In the genomic region with DNA sequence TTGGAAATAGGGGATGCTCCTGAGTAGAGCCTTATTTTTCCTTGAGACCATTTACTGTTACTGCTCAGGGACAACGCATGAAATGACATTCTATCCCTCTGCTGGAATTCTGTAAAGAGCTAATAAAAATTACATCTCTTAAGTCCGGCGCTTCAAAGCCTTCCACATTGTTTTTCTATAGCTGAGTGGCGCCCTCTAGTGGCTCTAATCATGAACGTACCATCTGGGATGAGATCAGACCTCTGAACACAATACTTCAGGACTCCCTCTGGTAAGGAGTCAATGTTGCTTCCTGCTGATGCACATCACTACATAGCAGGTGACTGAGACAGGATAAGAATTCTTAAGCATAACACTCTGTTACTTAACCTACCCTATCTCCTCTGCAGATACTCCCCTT, we compare ENCODE assay signal across 8 cellular contexts. TPM values are rescaled to one million over a fixed set of nuclear protein-coding genes. Genes with fewer than 3 reads are reported as not detected.
DNase-seq lines count a peak whose midpoint lies in the region; ATAC-seq and TF ChIP-seq lines count a peak whose summit lies in the region.

No MANE protein-coding gene starts in this region.

- H3K4me1 ChIP-seq in KMS-11 (ENCODE audit: low read depth, poor library complexity, severe bottlenecking) (no peaks in the 10 kb centered on the region), hepatocyte (ENCODE audit: insufficient read depth) (no peaks in the 10 kb centered on the region)

- H3K9me2 ChIP-seq in hepatocyte (replicated peaks; ENCODE audit: insufficient read depth) = no peaks in the 10 kb centered on the region

- H3K4me3 ChIP-seq in KMS-11 (IDR thresholded peaks at IDR 0.05; ENCODE audit: insufficient read depth, low read depth, low read length) (no peak overlapping the region), hepatocyte (no peak overlapping the region)

- peak overlapping the region; percentile 38; the same call in 1 of the 2 replicates for H2AFZ ChIP-seq in KMS-11 (ENCODE audit: low read depth)
- no peak overlapping the region for H2AFZ ChIP-seq in hepatocyte

- ATAC-seq in GM21576 (IDR thresholded peaks at IDR 0.05; ENCODE audit: unreplicated experiment) = peak; percentile 98
- no peak for ATAC-seq in HG03135 (IDR thresholded peaks at IDR 0.05; ENCODE audit: unreplicated experiment)

- WGBS in hepatocyte (ENCODE audit: low lambda C conversion rate, missing lambda C conversion rate) = 17% methylated on average over 5 of the region's 5 CpGs

- TF ChIP-seq CTCF in KMS-11 (conservative IDR thresholded peaks at IDR 0.05; ENCODE audit: low read depth, low read length) = peak; percentile 69
- TF ChIP-seq CTCF in hepatocyte (IDR thresholded peaks at IDR 0.05; ENCODE audit: poor library complexity) = peak; percentile 47

- H3K4me2 ChIP-seq in KMS-11 (no peak overlapping the region), hepatocyte (no peak overlapping the region)

- H4K20me1 ChIP-seq in KMS-11 (ENCODE audit: insufficient read depth) = no peaks in the 10 kb centered on the region
- H4K20me1 ChIP-seq in hepatocyte (ENCODE audit: insufficient read depth, poor library complexity, severe bottlenecking) = no peaks in the 10 kb centered on the region

- DNase-seq in EL = peak; percentile 50
- peak; percentile 42 for DNase-seq in SK-N-DZ (ENCODE audit: low spot score)
- DNase-seq in activated naive CD8-positive, alpha-beta T cell treated with anti-CD3 and anti-CD28 coated beads, Interleukin-2, amount 50 U/mL, for 16 hours (ENCODE audit: low read depth, low spot score) = peak; percentile 3
- DNase-seq in hepatocyte (ENCODE audit: low spot score) = peak; percentile 61
- peak; percentile 11 to 40 for DNase-seq in stimulated activated CD4-positive, alpha-beta T cell treated with anti-CD3 and anti-CD28 coated beads, Interleukin-1b, Interleukin-23, amount 100 ng/mL, for 4 hours (ENCODE audit: low read depth in 2 of 2)

- H3K27me3 ChIP-seq in KMS-11 (ENCODE audit: insufficient read depth, low read depth) (no peaks in the 10 kb centered on the region), hepatocyte (no peaks in the 10 kb centered on the region)

- no peak overlapping the region for H3K9ac ChIP-seq in KMS-11

- H3K36me3 ChIP-seq in KMS-11 (ENCODE audit: insufficient read depth) (no peaks in the 10 kb centered on the region), hepatocyte (replicated peaks; ENCODE audit: insufficient read depth, low read depth) (no peaks in the 10 kb centered on the region)

- no peaks in the 10 kb centered on the region for H3K79me2 ChIP-seq in KMS-11 (ENCODE audit: insufficient read depth, low read depth)
- no peaks in the 10 kb centered on the region for H3K79me2 ChIP-seq in hepatocyte

- H3K27ac ChIP-seq in KMS-11 = no peak overlapping the region
- no peak overlapping the region for H3K27ac ChIP-seq in hepatocyte

- no peaks in the 10 kb centered on the region for H3K9me3 ChIP-seq in hepatocyte (ENCODE audit: low read depth)

RNA-seq across cellular contexts. Expression of a gene that starts 6.0 kb away (rescaled TPM):
- polyA plus RNA-seq in SK-N-DZ (2014; cell fraction: cytosol; rRNA removed) = 0.60 and 1.8 TPM in 2 replicates
- 1.4 and 5.4 TPM in 2 replicates for polyA plus RNA-seq in SK-N-DZ (2014; cell fraction: nucleus; rRNA removed)
- total RNA-seq in hepatocyte = 1.5 and 2.1 TPM in 2 replicates
- 4.2 and 8.3 TPM in 2 replicates for polyA plus RNA-seq in hepatocyte

RNA-seq across cellular contexts. Expression of a gene that starts 6.2 kb away (rescaled TPM):
- 22.1 and 27.0 TPM in 2 replicates for polyA plus RNA-seq in SK-N-DZ (2014; cell fraction: cytosol; rRNA removed)
- polyA plus RNA-seq in SK-N-DZ (2014; cell fraction: nucleus; rRNA removed) = 6.7 and 11.8 TPM in 2 replicates
- 107 and 110 TPM in 2 replicates for total RNA-seq in hepatocyte
- polyA plus RNA-seq in hepatocyte = 72.3 and 76.9 TPM in 2 replicates

Comparison
In these comparisons a context has a peak if more than half of its experiments do, and no peak if none do; other contexts are left out.
1. DNase-seq: peak in every context shown above with its lines; median percentile 61 in hepatocyte; 50 in EL; 42 in SK-N-DZ; 26 in stimulated activated CD4-positive, alpha-beta T cell treated with anti-CD3 and anti-CD28 coated beads, Interleukin-1b, Interleukin-23, amount 100 ng/mL, for 4 hours; 3 in activated naive CD8-positive, alpha-beta T cell treated with anti-CD3 and anti-CD28 coated beads, Interleukin-2, amount 50 U/mL, for 16 hours.